28 cellular contexts compared by ENCODE assay signal in genomic region chr4:177322881-177323280, GRCh38. TPM values are rescaled to one million over a fixed set of nuclear protein-coding genes. Genes with fewer than 3 reads are reported as not detected.
DNase-seq lines count a peak whose midpoint lies in the region; ATAC-seq and TF ChIP-seq lines count a peak whose summit lies in the region.
"Had no signal": no experiment of that assay in that cellular context is flagged by ENCODE, and none has a peak within 500 bp of the region (broad histone marks: within the 10 kb centered on the region; RNA-seq: fewer than 3 reads in every experiment).

No MANE protein-coding gene starts in this region.

- no peaks in the 10 kb centered on the region for H3K9me3 Mint-ChIP-seq in CD4-positive, alpha-beta T cell
- H3K9me3 Mint-ChIP-seq: activated CD8-positive, alpha-beta T cell treated with anti-CD3 and anti-CD28 coated beads for 36 hours; GM23338 had no signal

- CTCF ChIA-PET in CD4-positive, alpha-beta T cell (lab: Charles Lee), result no interaction called here
- CTCF ChIA-PET in IMR-90 (lab: Yijun Ruan, JAX), result interaction anchor here (1.1 kb wide), 1 partner anchor 73 kb away, joined by 3 read pairs; no protein-coding TSS in a partner anchor

- no peak overlapping the region for H3K27ac Mint-ChIP-seq in CD4-positive, alpha-beta T cell
- H3K27ac Mint-ChIP-seq: activated CD8-positive, alpha-beta T cell treated with anti-CD3 and anti-CD28 coated beads for 36 hours had no signal

- H3K27me3 ChIP-seq in CD4-positive, alpha-beta T cell (ENCODE audit: control insufficient read depth, insufficient read depth, low read length), result no peaks in the 10 kb centered on the region
- H3K27me3 ChIP-seq in IMR-90 (ENCODE audit: control insufficient read depth, insufficient read depth, low read length) (no peaks in the 10 kb centered on the region), vagina (no peaks in the 10 kb centered on the region)
- H3K27me3 ChIP-seq: gastroesophageal sphincter, suprapubic skin had no signal

- no peak overlapping the region for H4K91ac ChIP-seq in IMR-90 (ENCODE audit: insufficient read depth, low read depth, low read length)

- ATAC-seq in CD4-positive, alpha-beta T cell (ENCODE audit: poor library complexity), result no peak
- ATAC-seq in IMR-90 (ENCODE audit: low read depth), result no peak
- ATAC-seq: activated CD8-positive, alpha-beta T cell treated with anti-CD3 and anti-CD28 coated beads for 36 hours; gastroesophageal sphincter; GM23338; HepG2; left lobe of liver had no signal

- H4K20me1 ChIP-seq in IMR-90 (ENCODE audit: insufficient read depth, low read length), result no peaks in the 10 kb centered on the region

- no peak overlapping the region for H3K23ac ChIP-seq in IMR-90 (ENCODE audit: low read depth, low read length)

- peak overlapping the region; percentile 13 for H3K4me3 Mint-ChIP-seq in CD4-positive, alpha-beta T cell
- H3K4me3 Mint-ChIP-seq: activated CD8-positive, alpha-beta T cell treated with anti-CD3 and anti-CD28 coated beads for 36 hours; GM23338 had no signal

- peak overlapping the region in 1 of 2 experiments; percentile 32; a peak in 1 of 4 replicates for H4K8ac ChIP-seq in IMR-90 (ENCODE audit: low read depth in 2 of 2, low read length in 2 of 2)

- intact Hi-C loops in CD4-positive, alpha-beta T cell (cut with DNase I, micrococcal nuclease), result no loop called here
- intact Hi-C loops in IMR-90 (cut with micrococcal nuclease), result no loop called here
- intact Hi-C loops in vagina (cut with DNase I), result no loop called here

- H2AK5ac ChIP-seq in IMR-90 (ENCODE audit: low read depth, low read length), result no peak overlapping the region

- H3K27ac ChIP-seq in CD4-positive, alpha-beta T cell (ENCODE audit: low read depth, low read length), result no peak overlapping the region
- no peak overlapping the region for H3K27ac ChIP-seq in IMR-90 (ENCODE audit: insufficient read depth, low read length)
- no peak overlapping the region for H3K27ac ChIP-seq in coronary artery
- no peak overlapping the region for H3K27ac ChIP-seq in vagina
- H3K27ac ChIP-seq: C4-2B, gastroesophageal sphincter, PC-9, suprapubic skin had no signal

- no peak overlapping the region for H3K9ac ChIP-seq in IMR-90 (ENCODE audit: low read depth, low read length)

- no peak overlapping the region for H2BK15ac ChIP-seq in IMR-90 (ENCODE audit: low read depth, low read length)

- H3K4me1 ChIP-seq in IMR-90 (ENCODE audit: control insufficient read depth, insufficient read depth, low read length) (peaks cover 5% of the 10 kb centered on the region; the same call in 1 of the 2 replicates), vagina (no peaks in the 10 kb centered on the region)
- H3K4me1 ChIP-seq: gastroesophageal sphincter, suprapubic skin had no signal

- no peak overlapping the region for H2AK9ac ChIP-seq in IMR-90 (replicated peaks; ENCODE audit: low read depth, low read length, poor library complexity)

- peak overlapping the region; percentile 61; the same call in 1 of the 2 replicates for H3K18ac ChIP-seq in IMR-90 (ENCODE audit: low read depth, low read length)

- TF ChIP-seq RAD21 in IMR-90 (IDR thresholded peaks at IDR 0.05; ENCODE audit: low read length), result no peak

- dilution Hi-C loops in IMR-90 (cut with HindIII; ENCODE audit: low sequenced_read_pairs, unreplicated experiment), result no loop called here

- no TSS peak for BruUV-seq in IMR-90 (replicated peaks; lab: Mats Ljungman, UMichigan)

- POLR2A ChIA-PET in CD4-positive, alpha-beta T cell (lab: Charles Lee), result interaction anchor here (0.5 to 2.7 kb wide), 3 partner anchors 8 to 120 kb away, joined by 4 to 11 read pairs (median 4); partner anchors contain the start of genes AGA and NEIL3
- POLR2A ChIA-PET in IMR-90 (lab: Charles Lee; ENCODE audit: unreplicated experiment), result no interaction called here

- H4K5ac ChIP-seq in IMR-90 (ENCODE audit: low read depth, low read length), result no peak overlapping the region; the same call in 1 of the 2 replicates

- no CpG with 5 or more reads among the region's 3 CpGs for WGBS in IMR-90 (ENCODE audit: extremely low coverage in 2 of 2, insufficient read length in 1 of 2), 2 experiments

- H3K36me3 ChIP-seq in IMR-90 (ENCODE audit: control insufficient read depth, insufficient read depth, low read length), result no peaks in the 10 kb centered on the region
- H3K36me3 ChIP-seq in vagina, result no peaks in the 10 kb centered on the region
- H3K36me3 ChIP-seq: gastroesophageal sphincter, suprapubic skin had no signal

- H2BK20ac ChIP-seq in IMR-90 (ENCODE audit: low read depth, low read length), result no peak overlapping the region

- no peak for TF ChIP-seq CTCF in CD4-positive, alpha-beta T cell (IDR thresholded peaks at IDR 0.05)
- TF ChIP-seq CTCF in IMR-90 (conservative IDR thresholded peaks at IDR 0.05; ENCODE audit: low read depth, low read length) (no peak), coronary artery (IDR thresholded peaks at IDR 0.05) (no peak), vagina (IDR thresholded peaks at IDR 0.05) (no peak)

- in situ Hi-C loops in IMR-90 (cut with MboI; ENCODE audit: low sequenced_read_pairs), result no loop called here

- H3K4me1 Mint-ChIP-seq in CD4-positive, alpha-beta T cell (ENCODE audit: low read depth), result peaks cover 54% of the 10 kb centered on the region

- H3K4ac ChIP-seq in IMR-90 (ENCODE audit: low read depth, low read length), result no peak overlapping the region

- peak overlapping the region; percentile 86; the same call in 1 of the 2 replicates for H3K4me2 ChIP-seq in IMR-90 (ENCODE audit: low read depth, low read length)
- H3K4me2 ChIP-seq: GM23338, PC-9 had no signal

- no peak overlapping the region for H3K14ac ChIP-seq in IMR-90 (replicated peaks; ENCODE audit: low read depth, low read length)

- no peaks in the 10 kb centered on the region for H3K9me3 ChIP-seq in CD4-positive, alpha-beta T cell (ENCODE audit: control insufficient read depth, low read length)
- H3K9me3 ChIP-seq in IMR-90 (ENCODE audit: control insufficient read depth, insufficient read depth, low read length), result no peaks in the 10 kb centered on the region
- no peaks in the 10 kb centered on the region for H3K9me3 ChIP-seq in vagina
- H3K9me3 ChIP-seq: gastroesophageal sphincter, suprapubic skin had no signal

- H3K27me3 Mint-ChIP-seq in CD4-positive, alpha-beta T cell, result no peaks in the 10 kb centered on the region
- H3K27me3 Mint-ChIP-seq: activated CD8-positive, alpha-beta T cell treated with anti-CD3 and anti-CD28 coated beads for 36 hours had no signal

- H3K4me3 ChIP-seq in IMR-90 (ENCODE audit: insufficient read depth, low read depth, low read length) (no peak overlapping the region), coronary artery (peak overlapping the region; percentile 34), vagina (no peak overlapping the region)
- H3K4me3 ChIP-seq: gastroesophageal sphincter, GM23338, PC-9, suprapubic skin had no signal

- H3K79me1 ChIP-seq in IMR-90 (ENCODE audit: low read depth in 1 of 2, low read length in 2 of 2), result peaks cover 18 to 23% of the 10 kb centered on the region in 2 experiments

- no peak overlapping the region for H2AFZ ChIP-seq in IMR-90 (replicated peaks; ENCODE audit: low read length, poor library complexity)
- H2AFZ ChIP-seq: GM23338, PC-9 had no signal

- H3K36me3 Mint-ChIP-seq in CD4-positive, alpha-beta T cell (ENCODE audit: low read depth), result no peaks in the 10 kb centered on the region

- no peak for DNase-seq in CD4-positive, alpha-beta T cell
- DNase-seq in IMR-90 (no peak), coronary artery (ENCODE audit: low spot score) (no peak), glomerular endothelial cell (ENCODE audit: extremely low read depth, low read depth, low spot score) (peak; percentile 72), D341Med (ENCODE audit: low spot score) (no peak), NCI-H146 treated with DMSO at 0.1 percent for 48 hours (lab: John Stamatoyannopoulos, UW; ENCODE audit: unreplicated experiment) (no peak), vagina (ENCODE audit: extremely low spot score in 2 of 2) (no peak), activated gamma-delta T cell (lab: John Stamatoyannopoulos, UW) (no peak)
- DNase-seq: activated CD8-positive, alpha-beta T cell treated with anti-CD3 and anti-CD28 coated beads for 36 hours; activated gamma-delta T cell treated with Interleukin-2 at 50 U/mL for 16 hours; DMS 273 treated with DMSO at 0.1 percent for 48 hours; effector CD8-positive, alpha-beta T cell; hypothalamus; mesendoderm; NCI-H187; NCI-H2171 treated with DMSO at 0.1 percent for 48 hours; NCI-H510A treated with DMSO at 0.1 percent for 48 hours; NK-92 treated with Interleukin-12 subunit alpha and Interleukin-12 subunit beta, amount 100 ng/mL, for 24 hours; PC-9; Right ventricle myocardium superior; stimulated activated naive CD4-positive, alpha-beta T cell; SW 1271 had no signal

- H2BK5ac ChIP-seq in IMR-90 (ENCODE audit: low read depth, low read length, poor library complexity, severe bottlenecking), result no peak overlapping the region

- no peaks in the 10 kb centered on the region for H3K9me1 ChIP-seq in IMR-90 (ENCODE audit: insufficient read depth, low read length)

- H3K56ac ChIP-seq in IMR-90 (ENCODE audit: extremely low read depth, insufficient read depth, low read length), result no peak overlapping the region

- TF ChIP-seq POLR2A in IMR-90 (IDR thresholded peaks at IDR 0.05; ENCODE audit: low read depth, low read length), result no peak
- no peak for TF ChIP-seq POLR2A in vagina (IDR thresholded peaks at IDR 0.05)

- H2BK120ac ChIP-seq in IMR-90 (ENCODE audit: low read depth, low read length), result no peak overlapping the region

TF ChIP-seq in IMR-90, 13 proteins besides CTCF, POLR2A, EP300 and RAD21 (continues in another document):
- TF ChIP-seq NFE2L2 (IDR thresholded peaks at IDR 0.05; ENCODE audit: low read depth, low read length) (no peak), CHD1 (IDR thresholded peaks at IDR 0.05; ENCODE audit: low read depth, low read length) (no peak), CEBPB (IDR thresholded peaks at IDR 0.05; ENCODE audit: low read depth, low read length) (no peak), RCOR1 (IDR thresholded peaks at IDR 0.05; ENCODE audit: insufficient replicate concordance, low read length) (no peak), MXI1 (IDR thresholded peaks at IDR 0.05; ENCODE audit: borderline replicate concordance, low read depth, low read length) (no peak), USF2 (IDR thresholded peaks at IDR 0.05; ENCODE audit: low read depth, low read length) (no peak)

RNA-seq across cellular contexts. Expression of gene NEIL3, which starts 13.2 kb away (rescaled TPM):
- total RNA-seq in CD4-positive, alpha-beta T cell, result under 1 TPM; 0.22 to 0.25 TPM
- total RNA-seq in IMR-90 (2012; rRNA removed), result 7.9 and 10.3 TPM in 2 replicates
- polyA plus RNA-seq in IMR-90 (2012; rRNA removed), result 4.4 and 4.5 TPM in 2 replicates
- polyA plus RNA-seq in IMR-90 (2012; cell fraction: cytosol; rRNA removed), result 0.88 and 1.8 TPM in 2 replicates
- 1.1 and 3.3 TPM in 2 replicates for polyA plus RNA-seq in IMR-90 (2012; cell fraction: nucleus; rRNA removed; ENCODE audit: low replicate concordance)
- total RNA-seq in glomerular endothelial cell, result 1.6 and 3.3 TPM in 2 replicates
- total RNA-seq in vagina, result 0.98 TPM
- total RNA-seq: Right ventricle myocardium superior had no signal
